In the genomic region with DNA sequence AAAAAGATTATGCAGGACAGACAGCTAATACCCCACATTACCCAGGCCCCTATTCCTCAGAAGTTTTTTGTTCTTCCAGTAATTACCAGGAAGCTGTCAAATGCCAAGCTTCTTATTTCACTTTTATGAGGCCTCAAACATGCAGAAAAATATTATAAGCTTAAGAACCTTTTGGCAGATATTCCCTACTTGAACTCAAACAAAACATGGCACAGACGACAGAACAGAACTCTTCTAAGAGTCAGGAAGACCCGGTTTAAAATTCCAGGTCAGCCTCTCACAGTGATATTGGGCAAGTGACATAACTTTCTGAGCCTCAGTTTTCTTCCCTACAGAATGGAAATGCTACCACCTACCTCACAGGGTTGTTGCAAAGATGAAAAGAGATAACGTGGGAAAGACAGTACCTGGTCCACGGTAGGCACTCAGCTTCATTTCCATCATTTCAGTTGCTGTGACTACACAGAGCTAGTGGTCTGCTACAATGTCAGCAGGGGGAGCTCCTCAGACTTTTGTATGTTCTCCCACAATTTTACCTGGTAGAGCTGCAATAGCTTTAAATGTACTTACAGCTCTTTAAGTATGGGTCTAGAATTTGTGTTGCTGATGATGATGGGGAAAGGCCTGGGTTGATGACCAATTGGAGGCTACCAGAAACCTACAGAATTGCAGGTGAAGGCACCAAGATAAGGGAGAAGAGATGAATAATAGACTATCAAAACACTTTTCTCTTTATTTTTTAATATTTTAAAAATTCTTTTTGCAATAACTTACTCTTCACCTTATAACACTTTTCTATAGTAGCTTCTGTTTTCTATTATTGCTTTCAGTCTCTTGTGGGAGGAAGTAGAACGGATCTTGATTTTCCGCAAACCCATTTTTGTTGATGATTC, we compare ENCODE assay signal across 8 cellular contexts.
A peak's percentile ranks its signal among the peaks of the same experiment; 100 is the strongest.
DNase-seq lines count a peak whose midpoint lies in the region; ATAC-seq and TF ChIP-seq lines count a peak whose summit lies in the region.

No MANE protein-coding gene starts in this region.

- no peak overlapping the region for H3K56ac ChIP-seq in IMR-90 (ENCODE audit: extremely low read depth, insufficient read depth, low read length)

- H2AK9ac ChIP-seq in IMR-90 (replicated peaks; ENCODE audit: low read depth, low read length, poor library complexity): no peak overlapping the region

- no peak overlapping the region for H3K14ac ChIP-seq in IMR-90 (replicated peaks; ENCODE audit: low read depth, low read length)

- H3K9me3 ChIP-seq in IMR-90 (ENCODE audit: control insufficient read depth, insufficient read depth, low read length): no peaks in the 10 kb centered on the region
- H3K9me3 ChIP-seq in Peyer's patch: no peaks in the 10 kb centered on the region
- no peaks in the 10 kb centered on the region for H3K9me3 ChIP-seq in body of pancreas
- no peaks in the 10 kb centered on the region for H3K9me3 ChIP-seq in tibial nerve

- peaks cover 10% of the 10 kb centered on the region for H3K36me3 ChIP-seq in IMR-90 (ENCODE audit: control insufficient read depth, insufficient read depth, low read length)
- peaks cover 0 to 9% (median 0%) of the 10 kb centered on the region in 3 donors for H3K36me3 ChIP-seq in Peyer's patch
- peaks cover 0 to 2% of the 10 kb centered on the region in 2 donors for H3K36me3 ChIP-seq in body of pancreas (replicated peaks in 1 of 2; ENCODE audit: insufficient read depth in 1 of 2, low read depth in 2 of 2)
- H3K36me3 ChIP-seq in tibial nerve: peaks cover 0 to 18% (median 10%) of the 10 kb centered on the region in 3 donors

- H3K4me3 ChIP-seq in IMR-90 (ENCODE audit: insufficient read depth, low read depth, low read length) (no peak overlapping the region), Peyer's patch (no peak overlapping the region), body of pancreas (no peak overlapping the region), tibial nerve (no peak overlapping the region)

- ATAC-seq in IMR-90 (ENCODE audit: low read depth): peak; percentile 73
- ATAC-seq in body of pancreas: no peak
- ATAC-seq in HG03108 (IDR thresholded peaks at IDR 0.05; ENCODE audit: unreplicated experiment): no peak

- POLR2A ChIA-PET in IMR-90 (lab: Charles Lee; ENCODE audit: unreplicated experiment): no interaction called here

- TF ChIP-seq EP300 in tibial nerve (IDR thresholded peaks at IDR 0.05): no peak

- no peak overlapping the region for H2BK15ac ChIP-seq in IMR-90 (ENCODE audit: low read depth, low read length)

- no peak overlapping the region for H3K4me2 ChIP-seq in IMR-90 (ENCODE audit: low read depth, low read length)

- peaks cover 14% of the 10 kb centered on the region; the same call in 1 of the 2 replicates for H4K20me1 ChIP-seq in IMR-90 (ENCODE audit: insufficient read depth, low read length)

- no peak overlapping the region for H2BK20ac ChIP-seq in IMR-90 (ENCODE audit: low read depth, low read length)

- peak; percentile 56 for TF ChIP-seq RAD21 in IMR-90 (IDR thresholded peaks at IDR 0.05; ENCODE audit: low read length)

- BruUV-seq in IMR-90 (replicated peaks; lab: Mats Ljungman, UMichigan): no TSS peak

- H2BK5ac ChIP-seq in IMR-90 (ENCODE audit: low read depth, low read length, poor library complexity, severe bottlenecking): no peak overlapping the region

- peak; percentile 11 for DNase-seq in activated CD4-positive, CD25-positive, alpha-beta regulatory T cell treated with anti-CD3 and anti-CD28 coated beads, Interleukin-2, amount 50 U/mL, for 16 hours (ENCODE audit: low read depth, low spot score)
- DNase-seq in activated CD4-positive, CD25-positive, alpha-beta regulatory T cell treated with anti-CD3 and anti-CD28 coated beads, Interleukin-2, amount 50 U/mL, for 72 hours: no peak
- DNase-seq in IMR-90 (peak; percentile 69), Peyer's patch (no peak), body of pancreas (peak in 2 of 4 donors; percentile 38 to 48), left kidney (ENCODE audit: low read depth, low spot score) (peak; percentile 70), tibial nerve (ENCODE audit: low spot score in 2 of 2) (no peak)

- WGBS in IMR-90 (ENCODE audit: extremely low coverage in 2 of 2, insufficient read length in 1 of 2), 2 experiments: no CpG with 5 or more reads among the region's 6 CpGs
- 63 to 68% methylated on average over 6 of the region's 6 CpGs for WGBS in body of pancreas, 2 donors
- WGBS in tibial nerve, 2 donors: 56 to 66% methylated on average over 6 of the region's 6 CpGs

- no peak overlapping the region for H4K8ac ChIP-seq in IMR-90 (ENCODE audit: low read depth in 2 of 2, low read length in 2 of 2)

- CTCF ChIA-PET in IMR-90 (lab: Yijun Ruan, JAX): interaction anchor here (0.6 to 2.0 kb wide), 16 partner anchors 9 to 1214 kb away, joined by 3 to 9 read pairs (median 4); no protein-coding TSS in a partner anchor

- no peak overlapping the region for H3K23ac ChIP-seq in IMR-90 (ENCODE audit: low read depth, low read length)

- H3K4me1 ChIP-seq in IMR-90 (ENCODE audit: control insufficient read depth, insufficient read depth, low read length): peaks cover 5% of the 10 kb centered on the region
- peaks cover 0 to 22% (median 0%) of the 10 kb centered on the region in 4 donors for H3K4me1 ChIP-seq in Peyer's patch
- no peaks in the 10 kb centered on the region for H3K4me1 ChIP-seq in body of pancreas
- H3K4me1 ChIP-seq in tibial nerve: peaks cover 0 to 42% (median 0%) of the 10 kb centered on the region in 4 donors

- TF ChIP-seq CTCF in IMR-90 (conservative IDR thresholded peaks at IDR 0.05; ENCODE audit: low read depth, low read length) (peak; percentile 61), Peyer's patch (IDR thresholded peaks at IDR 0.05) (peak in 4 of 6 experiments; percentile 39 to 50 (median 42)), body of pancreas (IDR thresholded peaks at IDR 0.05) (peak in 6 of 7 experiments; percentile 28 to 52 (median 33)), tibial nerve (IDR thresholded peaks at IDR 0.05) (peak in 3 of 5 experiments; percentile 14 to 33 (median 25))

- intact Hi-C loops in IMR-90 (cut with micrococcal nuclease): loop anchor here (2.0 kb wide), 3 partner anchors 15 to 49 kb away; no protein-coding TSS in a partner anchor
- intact Hi-C loops in body of pancreas (cut with DNase I): no loop called here

- H3K79me1 ChIP-seq in IMR-90 (ENCODE audit: low read depth in 1 of 2, low read length in 2 of 2): peaks cover 3 to 39% of the 10 kb centered on the region in 2 experiments; a peak in 3 of 4 replicates

- H3K18ac ChIP-seq in IMR-90 (ENCODE audit: low read depth, low read length): no peak overlapping the region

- H2AFZ ChIP-seq in IMR-90 (replicated peaks; ENCODE audit: low read length, poor library complexity): no peak overlapping the region

- no peak overlapping the region for H2BK120ac ChIP-seq in IMR-90 (ENCODE audit: low read depth, low read length)

- H3K9ac ChIP-seq in IMR-90 (ENCODE audit: low read depth, low read length): no peak overlapping the region

- H3K27ac ChIP-seq in IMR-90 (ENCODE audit: insufficient read depth, low read length) (no peak overlapping the region), Peyer's patch (no peak overlapping the region), body of pancreas (no peak overlapping the region), tibial nerve (no peak overlapping the region)

- no peak overlapping the region for H3K4ac ChIP-seq in IMR-90 (ENCODE audit: low read depth, low read length)

- dilution Hi-C loops in IMR-90 (cut with HindIII; ENCODE audit: low sequenced_read_pairs, unreplicated experiment): no loop called here

- H4K5ac ChIP-seq in IMR-90 (ENCODE audit: low read depth, low read length): no peak overlapping the region

- no peaks in the 10 kb centered on the region for H3K9me1 ChIP-seq in IMR-90 (ENCODE audit: insufficient read depth, low read length)

- in situ Hi-C loops in IMR-90 (cut with MboI; ENCODE audit: low sequenced_read_pairs): no loop called here

- H4K91ac ChIP-seq in IMR-90 (ENCODE audit: insufficient read depth, low read depth, low read length): no peak overlapping the region

- no peak for TF ChIP-seq POLR2A in IMR-90 (IDR thresholded peaks at IDR 0.05; ENCODE audit: low read depth, low read length)
- no peak for TF ChIP-seq POLR2A in Peyer's patch (IDR thresholded peaks at IDR 0.05)
- no peak for TF ChIP-seq POLR2A in body of pancreas (IDR thresholded peaks at IDR 0.05)
- TF ChIP-seq POLR2A in tibial nerve (IDR thresholded peaks at IDR 0.05): no peak

- no peak overlapping the region for H2AK5ac ChIP-seq in IMR-90 (ENCODE audit: low read depth, low read length)

- H3K27me3 ChIP-seq in IMR-90 (ENCODE audit: control insufficient read depth, insufficient read depth, low read length) (no peaks in the 10 kb centered on the region), Peyer's patch (no peaks in the 10 kb centered on the region), body of pancreas (no peaks in the 10 kb centered on the region), tibial nerve (no peaks in the 10 kb centered on the region)

TF ChIP-seq in IMR-90, 13 proteins besides CTCF, POLR2A, EP300 and RAD21:
- peak; percentile 64 for TF ChIP-seq SMC3 (IDR thresholded peaks at IDR 0.05; ENCODE audit: low read depth, low read length)
- no peak for TF ChIP-seq FOS (IDR thresholded peaks at IDR 0.05; ENCODE audit: low read depth, low read length)

Comparison
In these comparisons a context has a peak if more than half of its experiments do, and no peak if none do; other contexts are left out.
1. DNase-seq: peak in activated CD4-positive, CD25-positive, alpha-beta regulatory T cell treated with anti-CD3 and anti-CD28 coated beads, Interleukin-2, amount 50 U/mL, for 16 hours (single experiment), IMR-90 (single experiment) and left kidney (single experiment); none in activated CD4-positive, CD25-positive, alpha-beta regulatory T cell treated with anti-CD3 and anti-CD28 coated beads, Interleukin-2, amount 50 U/mL, for 72 hours (single experiment), Peyer's patch (0 of 3) and tibial nerve (0 of 2).
2. Peak in every context shown above with its lines, with median percentiles within 50 percentile points of each other: CTCF ChIP-seq.